ENCODE assay signal across 10 cellular contexts in the genomic region with DNA sequence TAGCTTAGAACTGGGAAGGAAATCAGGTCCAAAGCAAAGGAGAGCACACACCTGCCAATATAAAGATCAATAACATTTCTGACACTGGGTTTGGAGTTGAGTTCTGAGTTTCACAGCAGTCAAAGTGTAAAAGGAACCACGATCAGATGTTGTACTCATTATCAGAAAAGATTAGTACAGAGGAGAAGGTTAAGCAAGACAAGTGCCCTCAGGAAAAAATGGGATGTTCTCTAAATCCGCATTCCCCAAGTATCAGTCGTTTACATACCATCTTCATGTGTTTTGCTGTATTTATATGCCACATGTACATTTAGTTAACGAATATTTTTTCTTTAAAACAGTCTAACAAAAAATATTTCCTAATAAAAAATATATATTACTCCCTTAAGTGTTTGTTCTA. TPM values are rescaled to one million over a fixed set of nuclear protein-coding genes. Genes with fewer than 3 reads are reported as not detected.
DNase-seq lines count a peak whose midpoint lies in the region; ATAC-seq and TF ChIP-seq lines count a peak whose summit lies in the region.
"Had no signal": no experiment of that assay in that cellular context is flagged by ENCODE, and none has a peak within 500 bp of the region (broad histone marks: within the 10 kb centered on the region; RNA-seq: fewer than 3 reads in every experiment).

No MANE protein-coding gene starts in this region.

- 88 to 93% (median 92%) methylated on average over 4 of the region's 4 CpGs for WGBS in psoas muscle, 3 donors

- H3K27me3 ChIP-seq in CD8-positive, alpha-beta memory T cell (ENCODE audit: insufficient read depth, low read length, poor library complexity, severe bottlenecking), result peaks cover 7% of the 10 kb centered on the region
- H3K27me3 ChIP-seq in GM23338 (ENCODE audit: insufficient read depth), result peaks cover 35% of the 10 kb centered on the region
- no peaks in the 10 kb centered on the region for H3K27me3 ChIP-seq in psoas muscle (ENCODE audit: insufficient read depth in 3 of 3, low read length in 2 of 3)

- no peak overlapping the region for H3K27ac ChIP-seq in CD8-positive, alpha-beta memory T cell (ENCODE audit: low read depth, low read length)
- H3K27ac ChIP-seq in GM23338 (ENCODE audit: low read depth) (no peak overlapping the region), psoas muscle (peak overlapping the region; percentile 93)
- H3K27ac ChIP-seq: BLaER1 had no signal

- H3K9me3 Mint-ChIP-seq in CD8-positive, alpha-beta memory T cell, result no peaks in the 10 kb centered on the region
- H3K9me3 Mint-ChIP-seq in GM23338, result no peaks in the 10 kb centered on the region
- H3K9me3 Mint-ChIP-seq in chondrocyte (ENCODE audit: low read depth), result no peaks in the 10 kb centered on the region

- POLR2A ChIA-PET in CD8-positive, alpha-beta memory T cell (lab: Charles Lee), result no interaction called here

- no peak for DNase-seq in CD8-positive, alpha-beta memory T cell
- DNase-seq in GM23338 (ENCODE audit: low spot score) (no peak), chondrocyte (ENCODE audit: low spot score) (no peak), psoas muscle (no peak), cerebellar nuclear complex (lab: John Stamatoyannopoulos, UW) (no peak), NCI-H2196 treated with DMSO at 0.1 percent for 48 hours (lab: John Stamatoyannopoulos, UW; ENCODE audit: unreplicated experiment) (no peak)
- DNase-seq: activated naive CD4-positive, alpha-beta T cell treated with Interleukin-2 at 50 U/mL for 16 hours; NCI-H1694 had no signal

- H3K4me3 Mint-ChIP-seq in CD8-positive, alpha-beta memory T cell, result peak overlapping the region in 5 of 7 donors; percentile 56 to 77 (median 75)
- peak overlapping the region; percentile 65; the same call in 1 of the 3 replicates for H3K4me3 Mint-ChIP-seq in GM23338
- H3K4me3 Mint-ChIP-seq in chondrocyte (ENCODE audit: unreplicated experiment), result peak overlapping the region; percentile 66

- H3K9me2 ChIP-seq in GM23338 (ENCODE audit: insufficient read depth), result no peaks in the 10 kb centered on the region

- intact Hi-C loops in psoas muscle (cut with DNase I), result loop anchor here in 1 of 2 donors (5.0 kb wide), 1 partner anchor 40 kb away; no protein-coding TSS in a partner anchor

- peaks cover 4% of the 10 kb centered on the region for H3K4me1 ChIP-seq in CD8-positive, alpha-beta memory T cell (ENCODE audit: insufficient read depth, low read length)
- H3K4me1 ChIP-seq in GM23338 (ENCODE audit: insufficient read depth), result no peaks in the 10 kb centered on the region; the same call in 1 of the 2 replicates
- peaks cover 12% of the 10 kb centered on the region for H3K4me1 ChIP-seq in psoas muscle

- CTCF ChIA-PET in CD8-positive, alpha-beta memory T cell (lab: Charles Lee), result no interaction called here

- no peak overlapping the region for H3K27ac Mint-ChIP-seq in CD8-positive, alpha-beta memory T cell
- H3K27ac Mint-ChIP-seq in GM23338, result no peak overlapping the region
- H3K27ac Mint-ChIP-seq in chondrocyte (ENCODE audit: unreplicated experiment), result no peak overlapping the region

- H3K9me3 ChIP-seq in CD8-positive, alpha-beta memory T cell (ENCODE audit: low read length), result no peaks in the 10 kb centered on the region
- H3K9me3 ChIP-seq in psoas muscle, result no peaks in the 10 kb centered on the region
- H3K9me3 ChIP-seq: BLaER1 had no signal

- H2AFZ ChIP-seq in GM23338, result 0 out of 2 replicates have a peak overlapping the region, but pooled peaks have one; percentile 90

- H3K36me3 Mint-ChIP-seq in CD8-positive, alpha-beta memory T cell, result peaks cover 0 to 4% (median 0%) of the 10 kb centered on the region in 3 donors
- H3K36me3 Mint-ChIP-seq in GM23338 (ENCODE audit: low read depth) (no peaks in the 10 kb centered on the region), chondrocyte (ENCODE audit: low read depth) (no peaks in the 10 kb centered on the region)

- H3K4me3 ChIP-seq in CD8-positive, alpha-beta memory T cell (ENCODE audit: low read length), result peak overlapping the region; percentile 61
- H3K4me3 ChIP-seq in GM23338 (peak overlapping the region; percentile 66; the same call in 1 of the 2 replicates), psoas muscle (peak overlapping the region; percentile 76)

- no peaks in the 10 kb centered on the region for H3K79me2 ChIP-seq in GM23338 (replicated peaks; ENCODE audit: insufficient read depth)

- H3K27me3 Mint-ChIP-seq in CD8-positive, alpha-beta memory T cell, result peaks cover 8 to 9% of the 10 kb centered on the region in 2 donors
- H3K27me3 Mint-ChIP-seq in GM23338 (ENCODE audit: insufficient read depth, low read depth, poor library complexity), result peaks cover 14% of the 10 kb centered on the region
- no peaks in the 10 kb centered on the region for H3K27me3 Mint-ChIP-seq in chondrocyte (ENCODE audit: low read depth)

- ATAC-seq in GM23338 (no peak), psoas muscle (no peak), GM21619 (IDR thresholded peaks at IDR 0.05; ENCODE audit: unreplicated experiment) (no peak)

- H3K4me1 Mint-ChIP-seq in CD8-positive, alpha-beta memory T cell, result peaks cover 6 to 9% (median 7%) of the 10 kb centered on the region in 3 donors
- H3K4me1 Mint-ChIP-seq in GM23338, result peaks cover 12% of the 10 kb centered on the region
- peaks cover 22% of the 10 kb centered on the region for H3K4me1 Mint-ChIP-seq in chondrocyte (ENCODE audit: low read depth)

- no peaks in the 10 kb centered on the region for H4K20me1 ChIP-seq in GM23338 (replicated peaks; ENCODE audit: insufficient read depth)
- H4K20me1 ChIP-seq: BLaER1 had no signal

- H3F3A ChIP-seq in GM23338 (replicated peaks; ENCODE audit: low read depth), result 0 out of 2 replicates have a peak, but pooled peaks cover 6% of the 10 kb centered on the region

- H3K36me3 ChIP-seq in CD8-positive, alpha-beta memory T cell (ENCODE audit: insufficient read depth, low read length), result no peaks in the 10 kb centered on the region
- H3K36me3 ChIP-seq in GM23338 (ENCODE audit: insufficient read depth) (no peaks in the 10 kb centered on the region), psoas muscle (ENCODE audit: insufficient read depth in 1 of 2, low read depth in 1 of 2) (no peaks in the 10 kb centered on the region)
- H3K36me3 ChIP-seq: BLaER1 had no signal

- H3K4me2 ChIP-seq in GM23338, result peak overlapping the region; percentile 87

- TF ChIP-seq CTCF in GM23338 (conservative IDR thresholded peaks at IDR 0.05; ENCODE audit: low read depth in 2 of 2) (no peak), chondrocyte (IDR thresholded peaks at IDR 0.05) (no peak), psoas muscle (IDR thresholded peaks at IDR 0.05) (no peak)

TF ChIP-seq in GM23338, 12 proteins besides CTCF, POLR2A, EP300 and RAD21 (continues in another document):
- TF ChIP-seq CREB1 (CRISPR knock-in tag; IDR thresholded peaks at IDR 0.05; ENCODE audit: low read depth) (no peak), NANOG (IDR thresholded peaks at IDR 0.05; ENCODE audit: borderline replicate concordance) (no peak), STAT1 (IDR thresholded peaks at IDR 0.05; ENCODE audit: unreplicated experiment) (no peak), EZH2phosphoT487 (IDR thresholded peaks at IDR 0.05; ENCODE audit: unreplicated experiment) (no peak), ZNF114 (CRISPR knock-in tag; IDR thresholded peaks at IDR 0.05) (no peak), EZH2 (IDR thresholded peaks at IDR 0.05; ENCODE audit: low read depth, unreplicated experiment) (no peak), ZNF331 (CRISPR knock-in tag; IDR thresholded peaks at IDR 0.05; ENCODE audit: low read depth) (no peak)
- TF ChIP-seq, protein P1, sequence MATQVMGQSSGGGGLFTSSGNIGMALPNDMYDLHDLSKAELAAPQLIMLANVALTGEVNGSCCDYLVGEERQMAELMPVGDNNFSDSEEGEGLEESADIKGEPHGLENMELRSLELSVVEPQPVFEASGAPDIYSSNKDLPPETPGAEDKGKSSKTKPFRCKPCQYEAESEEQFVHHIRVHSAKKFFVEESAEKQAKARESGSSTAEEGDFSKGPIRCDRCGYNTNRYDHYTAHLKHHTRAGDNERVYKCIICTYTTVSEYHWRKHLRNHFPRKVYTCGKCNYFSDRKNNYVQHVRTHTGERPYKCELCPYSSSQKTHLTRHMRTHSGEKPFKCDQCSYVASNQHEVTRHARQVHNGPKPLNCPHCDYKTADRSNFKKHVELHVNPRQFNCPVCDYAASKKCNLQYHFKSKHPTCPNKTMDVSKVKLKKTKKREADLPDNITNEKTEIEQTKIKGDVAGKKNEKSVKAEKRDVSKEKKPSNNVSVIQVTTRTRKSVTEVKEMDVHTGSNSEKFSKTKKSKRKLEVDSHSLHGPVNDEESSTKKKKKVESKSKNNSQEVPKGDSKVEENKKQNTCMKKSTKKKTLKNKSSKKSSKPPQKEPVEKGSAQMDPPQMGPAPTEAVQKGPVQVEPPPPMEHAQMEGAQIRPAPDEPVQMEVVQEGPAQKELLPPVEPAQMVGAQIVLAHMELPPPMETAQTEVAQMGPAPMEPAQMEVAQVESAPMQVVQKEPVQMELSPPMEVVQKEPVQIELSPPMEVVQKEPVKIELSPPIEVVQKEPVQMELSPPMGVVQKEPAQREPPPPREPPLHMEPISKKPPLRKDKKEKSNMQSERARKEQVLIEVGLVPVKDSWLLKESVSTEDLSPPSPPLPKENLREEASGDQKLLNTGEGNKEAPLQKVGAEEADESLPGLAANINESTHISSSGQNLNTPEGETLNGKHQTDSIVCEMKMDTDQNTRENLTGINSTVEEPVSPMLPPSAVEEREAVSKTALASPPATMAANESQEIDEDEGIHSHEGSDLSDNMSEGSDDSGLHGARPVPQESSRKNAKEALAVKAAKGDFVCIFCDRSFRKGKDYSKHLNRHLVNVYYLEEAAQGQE (IDR thresholded peaks at IDR 0.05; ENCODE audit: unreplicated experiment), result no peak
- TF ChIP-seq, protein P2, sequence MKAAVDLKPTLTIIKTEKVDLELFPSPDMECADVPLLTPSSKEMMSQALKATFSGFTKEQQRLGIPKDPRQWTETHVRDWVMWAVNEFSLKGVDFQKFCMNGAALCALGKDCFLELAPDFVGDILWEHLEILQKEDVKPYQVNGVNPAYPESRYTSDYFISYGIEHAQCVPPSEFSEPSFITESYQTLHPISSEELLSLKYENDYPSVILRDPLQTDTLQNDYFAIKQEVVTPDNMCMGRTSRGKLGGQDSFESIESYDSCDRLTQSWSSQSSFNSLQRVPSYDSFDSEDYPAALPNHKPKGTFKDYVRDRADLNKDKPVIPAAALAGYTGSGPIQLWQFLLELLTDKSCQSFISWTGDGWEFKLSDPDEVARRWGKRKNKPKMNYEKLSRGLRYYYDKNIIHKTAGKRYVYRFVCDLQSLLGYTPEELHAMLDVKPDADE (IDR thresholded peaks at IDR 0.05), result no peak

RNA-seq across cellular contexts. Expression of a gene that starts 23.0 kb away (rescaled TPM):
- 10 to 100 TPM; 70.1 to 72.6 TPM for total RNA-seq in CD8-positive, alpha-beta memory T cell
- polyA plus RNA-seq in CD8-positive, alpha-beta memory T cell, result 52.6 TPM
- total RNA-seq in GM23338 (2014; rRNA removed; shearing (Covaris generic)), result 293 and 296 TPM in 2 replicates
- polyA plus RNA-seq in GM23338 (2016; fragmentation: Nextera tagmentation; extraction: Ambion mirVana), result 174 and 196 TPM in 2 replicates
- total RNA-seq in chondrocyte, result 55.8 to 76.9 TPM (median 74.1 TPM) in 3 replicates
- 10 to 100 TPM; 44.3 to 89.8 (median 63.9) TPM for total RNA-seq in psoas muscle
- polyA plus RNA-seq in psoas muscle, result 10 to 100 TPM; 45.0 to 54.0 (median 46.1) TPM
